ENCODE assay signal across 14 cellular contexts in the genomic region with DNA sequence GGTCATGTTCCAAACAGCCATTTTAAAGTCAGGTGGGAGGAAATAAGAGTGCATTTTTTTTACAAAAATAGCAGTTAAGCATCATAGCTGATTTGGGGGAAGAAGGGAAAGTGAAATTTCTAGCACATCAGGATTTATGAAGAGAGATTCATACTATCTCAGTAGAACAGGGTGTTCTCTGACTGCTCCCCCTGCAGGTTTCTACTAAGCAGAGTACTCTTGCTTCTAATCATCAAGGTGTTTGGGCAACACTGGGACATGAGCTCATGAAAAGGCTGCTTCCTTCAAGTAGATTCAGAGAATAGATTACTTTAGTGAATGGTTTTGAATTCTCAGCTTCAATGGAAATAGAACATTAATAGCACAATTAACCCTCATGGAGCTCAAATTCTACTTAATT.
A peak's percentile ranks its signal among the peaks of the same experiment; 100 is the strongest.
DNase-seq lines count a peak whose midpoint lies in the region; ATAC-seq, FAIRE-seq and TF ChIP-seq lines count a peak whose summit lies in the region.
"Had no signal": no experiment of that assay in that cellular context is flagged by ENCODE, and none has a peak within 500 bp of the region (broad histone marks: within the 10 kb centered on the region; RNA-seq: fewer than 3 reads in every experiment).

No MANE protein-coding gene starts in this region.

- no peak overlapping the region for H3K9ac ChIP-seq in PC-3 (ENCODE audit: low read length)

- no peak overlapping the region for H3K4me2 ChIP-seq in PC-3 (ENCODE audit: low read length)
- H3K4me2 ChIP-seq: PC-9 had no signal

- H3K36me3 ChIP-seq in PC-3 (ENCODE audit: low read depth, low read length) (no peaks in the 10 kb centered on the region), gastrocnemius medialis (no peaks in the 10 kb centered on the region)

- no peak for TF ChIP-seq POLR2A in gastrocnemius medialis (IDR thresholded peaks at IDR 0.05)

- intact Hi-C loops in PC-3 (cut with micrococcal nuclease), result no loop called here
- intact Hi-C loops in gastrocnemius medialis (cut with DNase I; ENCODE audit: low total_unique reads), result no loop called here

- ATAC-seq in PC-3, result 0 out of 2 replicates have a peak, but pooled peaks have one; percentile 37
- ATAC-seq in GM21786 (IDR thresholded peaks at IDR 0.05; ENCODE audit: unreplicated experiment), result no peak
- ATAC-seq in gastrocnemius medialis, result no peak
- ATAC-seq: left cardiac atrium had no signal

- no TSS peak for BruUV-seq in PC-3 (replicated peaks; lab: Mats Ljungman, UMichigan)

- no peaks in the 10 kb centered on the region for H3K9me2 ChIP-seq in PC-3 (replicated peaks; ENCODE audit: low read length)

- CTCF ChIA-PET in PC-3 (lab: Charles Lee), result interaction anchor here (0.6 kb wide), 1 partner anchor 30 kb away, joined by 3 read pairs; no protein-coding TSS in a partner anchor

- FAIRE-seq in GM19239 (lab: Jason Lieb, UNC), result no peak
- FAIRE-seq: GM12892 had no signal

- POLR2A ChIA-PET in PC-3 (lab: Charles Lee; ENCODE audit: unreplicated experiment), result interaction anchor here (0.6 kb wide), 1 partner anchor 18 kb away, joined by 4 read pairs; no protein-coding TSS in a partner anchor

- H3K27ac ChIP-seq in PC-3 (ENCODE audit: low read length) (no peak overlapping the region), gastrocnemius medialis (no peak overlapping the region)
- H3K27ac ChIP-seq: PC-9 had no signal

- in situ Hi-C loops in ACHN (cut with HindIII; ENCODE audit: low pct_ligation_motif_present, low pct_unique_long_range_greater_than_20kb, low sequenced_read_pairs), result no loop called here
- in situ Hi-C loops in GM13977 (cut with MboI; ENCODE audit: low pct_unique_long_range_greater_than_20kb, low sequenced_read_pairs, unreplicated experiment), result no loop called here
- in situ Hi-C loops in gastrocnemius medialis (cut with MboI; ENCODE audit: low sequenced_read_pairs in 4 of 4), result no loop called here

- no peak overlapping the region for H2AFZ ChIP-seq in PC-3 (ENCODE audit: low read length)
- H2AFZ ChIP-seq: PC-9 had no signal

- peak; percentile 1 for DNase-seq in ACHN
- DNase-seq in GM13977 (ENCODE audit: low spot score), result peak; percentile 6
- DNase-seq in PC-3, result peak; percentile 13
- DNase-seq in fibroblast of pulmonary artery (ENCODE audit: low read depth), result peak; percentile 1
- DNase-seq in anterior cingulate cortex (lab: John Stamatoyannopoulos, UW), result no peak
- DNase-seq in GM19239 (ENCODE audit: insufficient read length, low spot score), result no peak
- no peak for DNase-seq in gastrocnemius medialis
- DNase-seq: activated CD8-positive, alpha-beta memory T cell treated with anti-CD3 and anti-CD28 coated beads, Interleukin-2, amount 50 U/mL, for 4 hours; glutamatergic neuron; left cardiac atrium; NCI-H2171 treated with DMSO at 0.1 percent for 48 hours; PC-9 had no signal

- H3K27me3 ChIP-seq in PC-3 (ENCODE audit: low read length) (no peaks in the 10 kb centered on the region), gastrocnemius medialis (no peaks in the 10 kb centered on the region)

- no peaks in the 10 kb centered on the region for H4K20me1 ChIP-seq in PC-3 (ENCODE audit: low read length)

- TF ChIP-seq CTCF in GM13977 (IDR thresholded peaks at IDR 0.05; ENCODE audit: extremely low read depth, insufficient read depth, missing control alignments) (no peak), PC-3 (conservative IDR thresholded peaks at IDR 0.05; ENCODE audit: low read depth, low read length) (no peak; the same call in 1 of the 2 replicates), fibroblast of pulmonary artery (IDR thresholded peaks at IDR 0.05; ENCODE audit: low read length, missing control alignments) (no peak), gastrocnemius medialis (IDR thresholded peaks at IDR 0.05 in 4 of 5, conservative IDR thresholded peaks at IDR 0.05 in 1 of 5) (no peak)

- no peaks in the 10 kb centered on the region for H3K79me2 ChIP-seq in PC-3 (ENCODE audit: low read length)

- H3K9me3 ChIP-seq in PC-3 (ENCODE audit: low read length), result no peaks in the 10 kb centered on the region
- no peaks in the 10 kb centered on the region for H3K9me3 ChIP-seq in gastrocnemius medialis

- H3K4me1 ChIP-seq in PC-3 (ENCODE audit: insufficient read depth, low read length), result no peaks in the 10 kb centered on the region
- no peaks in the 10 kb centered on the region for H3K4me1 ChIP-seq in gastrocnemius medialis

- H3F3A ChIP-seq in PC-3 (ENCODE audit: low read length, unreplicated experiment), result no peaks in the 10 kb centered on the region

- H3K4me3 ChIP-seq in PC-3 (ENCODE audit: low read length), result no peak overlapping the region
- no peak overlapping the region for H3K4me3 ChIP-seq in fibroblast of pulmonary artery (replicated peaks; ENCODE audit: low read depth, low read length)
- H3K4me3 ChIP-seq in gastrocnemius medialis, result no peak overlapping the region
- H3K4me3 ChIP-seq: PC-9 had no signal

Comparison
In these comparisons a context has a peak if more than half of its experiments do, and no peak if none do; other contexts are left out.
1. DNase-seq: peak in ACHN (single experiment), GM13977 (single experiment), PC-3 (single experiment) and fibroblast of pulmonary artery (single experiment); none in anterior cingulate cortex (0 of 58), GM19239 (single experiment) and gastrocnemius medialis (0 of 2).